17 cellular contexts compared by ENCODE assay signal in the genomic region with DNA sequence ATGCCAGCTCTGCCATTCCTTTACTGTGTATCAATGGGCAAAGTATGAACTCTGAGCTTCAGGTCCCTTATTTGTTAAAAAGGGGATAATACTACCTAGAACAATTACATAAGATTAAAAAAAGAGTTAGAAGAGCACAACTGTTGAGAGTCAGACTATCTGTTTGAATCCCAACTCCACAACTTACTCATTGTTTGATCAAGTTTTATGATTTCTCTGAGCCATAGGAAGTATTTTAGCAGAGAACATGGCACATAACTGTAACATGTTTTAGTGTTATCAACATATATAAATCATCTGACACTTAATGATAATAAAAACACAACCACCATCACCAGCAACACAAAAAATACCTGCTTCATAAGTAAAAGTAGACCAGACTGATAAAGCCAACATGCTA.
DNase-seq lines count a peak whose midpoint lies in the region; ATAC-seq, FAIRE-seq and TF ChIP-seq lines count a peak whose summit lies in the region.
"Had no signal": no experiment of that assay in that cellular context is flagged by ENCODE, and none has a peak within 500 bp of the region (broad histone marks: within the 10 kb centered on the region; RNA-seq: fewer than 3 reads in every experiment).

No MANE protein-coding gene starts in this region.

- peaks cover 3% of the 10 kb centered on the region for H4K20me1 ChIP-seq in astrocyte (ENCODE audit: insufficient read depth, low read length)

- DNase-seq in astrocyte (ENCODE audit: low read depth) (no peak), glutamatergic neuron (no peak), prostate gland (ENCODE audit: low spot score) (no peak), amygdala (lab: John Stamatoyannopoulos, UW) (no peak)
- DNase-seq in activated naive CD4-positive, alpha-beta T cell treated with anti-CD3 and anti-CD28 coated beads, Interleukin-2, amount 50 U/mL, for 72 hours (ENCODE audit: low spot score in 2 of 2), result no peak
- DNase-seq: activated T-cell treated with anti-CD3 and anti-CD28 coated beads, Interleukin-2, amount 50 U/mL, for 4 hours; DMS 273 treated with DMSO at 0.1 percent for 48 hours; NCI-H1436; NK-92 treated with Interleukin-12 subunit alpha and Interleukin-12 subunit beta, amount 100 ng/mL, for 24 hours; SIG-M5; T1000 had no signal

- H3K9me3 Mint-ChIP-seq in astrocyte (ENCODE audit: unreplicated experiment) (peaks cover 3% of the 10 kb centered on the region), glutamatergic neuron (ENCODE audit: unreplicated experiment) (peaks cover 2% of the 10 kb centered on the region)
- H3K9me3 Mint-ChIP-seq in activated naive CD4-positive, alpha-beta T cell treated with anti-CD3 and anti-CD28 coated beads, Interleukin-2, amount 50 U/mL, for 72 hours, result peaks cover 9 to 12% of the 10 kb centered on the region in 2 donors

- H3K9ac ChIP-seq in HUES48 (ENCODE audit: low read depth, low read length) (no peak overlapping the region), astrocyte (ENCODE audit: low read length) (no peak overlapping the region)

- TF ChIP-seq CTCF in astrocyte (IDR thresholded peaks at IDR 0.05; ENCODE audit: insufficient read depth, low read depth, low read length) (no peak), glutamatergic neuron (IDR thresholded peaks at IDR 0.05; ENCODE audit: partially characterized antibody, unreplicated experiment) (no peak), prostate gland (IDR thresholded peaks at IDR 0.05) (no peak)

- H3K4me3 ChIP-seq in HUES48 (ENCODE audit: low read depth, low read length) (peak overlapping the region; percentile 62), astrocyte (ENCODE audit: insufficient read depth, low read depth, low read length) (no peak overlapping the region), prostate gland (peak overlapping the region; percentile 13 to 25)

- intact Hi-C loops in prostate gland (cut with DNase I), result no loop called here

- H3K27me3 ChIP-seq in HUES48 (ENCODE audit: control insufficient read depth, insufficient read depth, low read length) (no peaks in the 10 kb centered on the region), astrocyte (ENCODE audit: insufficient read depth, low read length) (no peaks in the 10 kb centered on the region), prostate gland (replicated peaks; ENCODE audit: insufficient read depth) (no peaks in the 10 kb centered on the region)

- no peaks in the 10 kb centered on the region for H3K79me2 ChIP-seq in astrocyte (ENCODE audit: insufficient read depth, low read length)

- H3K9me3 ChIP-seq in HUES48 (ENCODE audit: control insufficient read depth, insufficient read depth, low read length) (no peaks in the 10 kb centered on the region), astrocyte (ENCODE audit: insufficient read depth, low read depth, low read length) (no peaks in the 10 kb centered on the region), prostate gland (no peaks in the 10 kb centered on the region)

- H3K4me2 ChIP-seq in astrocyte (ENCODE audit: low read length), result no peak overlapping the region

- H3K4me1 ChIP-seq in HUES48 (ENCODE audit: control insufficient read depth, insufficient read depth, low read length) (no peaks in the 10 kb centered on the region), astrocyte (ENCODE audit: insufficient read depth, low read length) (no peaks in the 10 kb centered on the region), prostate gland (replicated peaks) (no peaks in the 10 kb centered on the region)

- no peak overlapping the region for H2AFZ ChIP-seq in astrocyte (ENCODE audit: low read depth, low read length)

- no peak for TF ChIP-seq POLR2A in prostate gland (IDR thresholded peaks at IDR 0.05)

- no peak for FAIRE-seq in astrocyte (lab: Jason Lieb, UNC)
- FAIRE-seq: endothelial cell of umbilical vein, GM18507, GM19239 had no signal

- H3K36me3 Mint-ChIP-seq in astrocyte (ENCODE audit: low read depth, unreplicated experiment), result no peaks in the 10 kb centered on the region
- H3K36me3 Mint-ChIP-seq in glutamatergic neuron (ENCODE audit: unreplicated experiment), result no peaks in the 10 kb centered on the region
- H3K36me3 Mint-ChIP-seq in activated naive CD4-positive, alpha-beta T cell treated with anti-CD3 and anti-CD28 coated beads, Interleukin-2, amount 50 U/mL, for 72 hours, result peaks cover 6% of the 10 kb centered on the region in 2 donors

- no peaks in the 10 kb centered on the region for H3K4me1 Mint-ChIP-seq in astrocyte (ENCODE audit: low read depth, unreplicated experiment)
- H3K4me1 Mint-ChIP-seq in glutamatergic neuron (ENCODE audit: low read depth, unreplicated experiment), result no peaks in the 10 kb centered on the region

- H3K4me3 Mint-ChIP-seq in astrocyte (ENCODE audit: unreplicated experiment) (peak overlapping the region; percentile 81), glutamatergic neuron (ENCODE audit: unreplicated experiment) (peak overlapping the region; percentile 75)
- H3K4me3 Mint-ChIP-seq: activated T-cell treated with anti-CD3 and anti-CD28 coated beads, Interleukin-2, amount 50 U/mL, for 4 hours had no signal

- no peaks in the 10 kb centered on the region for H3K36me3 ChIP-seq in HUES48 (ENCODE audit: control insufficient read depth, insufficient read depth, low read length)
- no peaks in the 10 kb centered on the region for H3K36me3 ChIP-seq in astrocyte (ENCODE audit: insufficient read depth, low read length)
- no peaks in the 10 kb centered on the region for H3K36me3 ChIP-seq in prostate gland

- ATAC-seq in activated CD4-positive, CD25-positive, alpha-beta regulatory T cell treated with anti-CD3 and anti-CD28 coated beads, Interleukin-2, amount 50 U/mL, for 24 hours, result no peak
- no peak for ATAC-seq in activated naive CD4-positive, alpha-beta T cell treated with anti-CD3 and anti-CD28 coated beads, Interleukin-2, amount 50 U/mL, for 72 hours
- ATAC-seq: activated T-cell treated with anti-CD3 and anti-CD28 coated beads, Interleukin-2, amount 50 U/mL, for 4 hours had no signal

- H3K27ac ChIP-seq in HUES48 (ENCODE audit: low read depth, low read length) (no peak overlapping the region), astrocyte (ENCODE audit: low read depth, low read length) (no peak overlapping the region), prostate gland (peak overlapping the region in 1 of 2 donors; percentile 56)
- H3K27ac ChIP-seq: HL-60 had no signal

- no peak overlapping the region for H3K27ac Mint-ChIP-seq in astrocyte (ENCODE audit: unreplicated experiment)
- H3K27ac Mint-ChIP-seq in glutamatergic neuron (ENCODE audit: unreplicated experiment), result no peak overlapping the region
- no peak overlapping the region for H3K27ac Mint-ChIP-seq in activated naive CD4-positive, alpha-beta T cell treated with anti-CD3 and anti-CD28 coated beads, Interleukin-2, amount 50 U/mL, for 72 hours

- H3K27me3 Mint-ChIP-seq in astrocyte (ENCODE audit: low read depth, unreplicated experiment) (no peaks in the 10 kb centered on the region), glutamatergic neuron (ENCODE audit: unreplicated experiment) (no peaks in the 10 kb centered on the region)
